ENCODE assay signal across 24 cellular contexts in genomic region chr4:8657381-8657776, GRCh38.
A peak's percentile ranks its signal among the peaks of the same experiment; 100 is the strongest.
DNase-seq lines count a peak whose midpoint lies in the region; ATAC-seq, FAIRE-seq and TF ChIP-seq lines count a peak whose summit lies in the region.
"Had no signal": no experiment of that assay in that cellular context is flagged by ENCODE, and none has a peak within 500 bp of the region (broad histone marks: within the 10 kb centered on the region; RNA-seq: fewer than 3 reads in every experiment).

No MANE protein-coding gene starts in this region.

- no peaks in the 10 kb centered on the region for H3K36me3 ChIP-seq in BLaER1 treated with 17β-estradiol and CSF1 and Interleukin-3, amounts not matched to agents 10 nM and 100 nM
- no peaks in the 10 kb centered on the region for H3K36me3 ChIP-seq in WERI-Rb-1
- no peaks in the 10 kb centered on the region for H3K36me3 ChIP-seq in kidney (ENCODE audit: control insufficient read depth in 1 of 2, insufficient read depth in 2 of 2, low read length in 2 of 2)

- no peak for FAIRE-seq in kidney (lab: Jason Lieb, UNC)
- FAIRE-seq: D721Med, GM12878 had no signal

- no peak overlapping the region for H3K27ac ChIP-seq in BLaER1 treated with 17β-estradiol and CSF1 and Interleukin-3, amounts not matched to agents 10 nM and 100 nM
- H3K27ac ChIP-seq in WERI-Rb-1 (no peak overlapping the region), kidney (ENCODE audit: low read depth in 2 of 2, low read length in 2 of 2) (no peak overlapping the region)

- H3K4me3 ChIP-seq in BLaER1 treated with 17β-estradiol and CSF1 and Interleukin-3, amounts not matched to agents 10 nM and 100 nM: no peak overlapping the region
- H3K4me3 ChIP-seq in WERI-Rb-1 (ENCODE audit: low read depth, low read length): no peak overlapping the region
- H3K4me3 ChIP-seq in kidney (ENCODE audit: low read length in 2 of 2): no peak overlapping the region
- H3K4me3 ChIP-seq: GM12878, GM23338 had no signal

- ATAC-seq in GM19397 (IDR thresholded peaks at IDR 0.05; ENCODE audit: unreplicated experiment): no peak
- ATAC-seq: GM12878, GM23338 had no signal

- CTCF ChIA-PET in HEK293T (lab: Yijun Ruan, JAX): no interaction called here

- DNase-seq in WERI-Rb-1 (peak; percentile 4), kidney (peak; percentile 39), posterior vena cava (ENCODE audit: low spot score) (peak; percentile 73), NCI-H187 (lab: John Stamatoyannopoulos, UW) (no peak), HEK293T (ENCODE audit: extremely low spot score) (no peak), NCI-H226 (no peak)
- DNase-seq: CD4-positive, alpha-beta T cell; DMS53; EL; GDM1; HCEC 1CT; NCI-H1048; NCI-H1417; NCI-H1694; NCI-H2081; NCI-H2227 treated with DMSO at 0.1 percent for 48 hours; NCI-H510A; NCI-H69; Right ventricle myocardium superior had no signal

- peak overlapping the region in 8 of 11 experiments; percentile 55 to 83 (median 76); a peak in 16 of 22 replicates for H3K4me2 ChIP-seq in BLaER1 treated with 17β-estradiol and CSF1 and Interleukin-3, amounts not matched to agents 10 nM and 100 nM
- H3K4me2 ChIP-seq: GM23338 had no signal

- H3K9ac ChIP-seq in BLaER1 treated with 17β-estradiol and CSF1 and Interleukin-3, amounts not matched to agents 10 nM and 100 nM: 0 out of 22 replicates have a peak overlapping the region, but pooled peaks of 1 of the 11 experiments have one; percentile 14
- no peak overlapping the region for H3K9ac ChIP-seq in kidney (ENCODE audit: low read length in 2 of 2)

- no peaks in the 10 kb centered on the region; a peak in 3 of 22 replicates for H4K20me1 ChIP-seq in BLaER1 treated with 17β-estradiol and CSF1 and Interleukin-3, amounts not matched to agents 10 nM and 100 nM

- TF ChIP-seq CTCF in WERI-Rb-1 (IDR thresholded peaks at IDR 0.05; ENCODE audit: low read depth, low read length) (no peak), kidney (IDR thresholded peaks at IDR 0.05; ENCODE audit: borderline replicate concordance, extremely low read depth, insufficient read depth) (no peak)

- peaks cover 0 to 22% (median 17%) of the 10 kb centered on the region in 11 experiments; a peak in 19 of 22 replicates for H3K9me3 ChIP-seq in BLaER1 treated with 17β-estradiol and CSF1 and Interleukin-3, amounts not matched to agents 10 nM and 100 nM (replicated peaks in 1 of 11)
- H3K9me3 ChIP-seq in WERI-Rb-1 (ENCODE audit: severe bottlenecking) (peaks cover 3% of the 10 kb centered on the region), kidney (ENCODE audit: control insufficient read depth in 1 of 2, low read length in 2 of 2) (peaks cover 0 to 3% of the 10 kb centered on the region in 2 donors)

- H3K27me3 ChIP-seq in BLaER1 treated with 17β-estradiol and CSF1 and Interleukin-3, amounts not matched to agents 10 nM and 100 nM: no peaks in the 10 kb centered on the region
- no peaks in the 10 kb centered on the region for H3K27me3 ChIP-seq in WERI-Rb-1 (ENCODE audit: insufficient read depth, low read depth, severe bottlenecking)

- POLR2A ChIA-PET in HEK293T (lab: Yijun Ruan, JAX): no interaction called here

- intact Hi-C loops in kidney (cut with DNase I): no loop called here
- intact Hi-C loops in posterior vena cava (cut with DNase I): no loop called here

- peaks cover 0 to 37% (median 30%) of the 10 kb centered on the region in 10 experiments; a peak in 18 of 20 replicates for H3K4me1 ChIP-seq in BLaER1 treated with 17β-estradiol and CSF1 and Interleukin-3, amounts not matched to agents 10 nM and 100 nM
- H3K4me1 ChIP-seq in kidney (ENCODE audit: control insufficient read depth in 1 of 2, insufficient read depth in 1 of 2, low read depth in 1 of 2, low read length in 2 of 2): no peaks in the 10 kb centered on the region

TF ChIP-seq in HEK293T, 16 proteins besides CTCF, POLR2A, EP300 and RAD21:
- no peak for TF ChIP-seq BHLHE40 (IDR thresholded peaks at IDR 0.05; ENCODE audit: borderline replicate concordance)
- no peak for TF ChIP-seq LEF1 (IDR thresholded peaks at IDR 0.05; ENCODE audit: borderline replicate concordance)
- TF ChIP-seq ARNT (IDR thresholded peaks at IDR 0.05): no peak
- no peak for TF ChIP-seq PKNOX1 (IDR thresholded peaks at IDR 0.05)
- no peak for TF ChIP-seq ZNF384 (IDR thresholded peaks at IDR 0.05)
- TF ChIP-seq FOXA1 (IDR thresholded peaks at IDR 0.05): no peak
- TF ChIP-seq SUZ12 (IDR thresholded peaks at IDR 0.05): no peak
- no peak for TF ChIP-seq NFRKB (IDR thresholded peaks at IDR 0.05)
- TF ChIP-seq FOXK2 (IDR thresholded peaks at IDR 0.05): no peak
- no peak for TF ChIP-seq HDGF (IDR thresholded peaks at IDR 0.05; ENCODE audit: borderline replicate concordance)
- TF ChIP-seq L3MBTL2 (conservative IDR thresholded peaks at IDR 0.05): no peak
- TF ChIP-seq FOXM1 (IDR thresholded peaks at IDR 0.05; ENCODE audit: borderline replicate concordance): no peak
- TF ChIP-seq ELF4 (IDR thresholded peaks at IDR 0.05): no peak
- TF ChIP-seq TARDBP (IDR thresholded peaks at IDR 0.05): no peak
- TF ChIP-seq SP1 (IDR thresholded peaks at IDR 0.05): no peak
- no peak for TF ChIP-seq CTBP1 (IDR thresholded peaks at IDR 0.05; ENCODE audit: borderline replicate concordance)
TF ChIP-seq in HEK293T: peak in this region for 0.

Comparison
In these comparisons a context has a peak if more than half of its experiments do, and no peak if none do; other contexts are left out.
1. DNase-seq: peak in WERI-Rb-1 (single experiment), kidney (single experiment) and posterior vena cava (single experiment); none in NCI-H187 (0 of 2), HEK293T (single experiment) and NCI-H226 (single experiment).